ENCODE assay signal across 1 cellular context in genomic region chr21:39183272-39184049, GRCh38.
TF ChIP-seq lines count a peak whose summit lies in the region.

A gene with protein sequence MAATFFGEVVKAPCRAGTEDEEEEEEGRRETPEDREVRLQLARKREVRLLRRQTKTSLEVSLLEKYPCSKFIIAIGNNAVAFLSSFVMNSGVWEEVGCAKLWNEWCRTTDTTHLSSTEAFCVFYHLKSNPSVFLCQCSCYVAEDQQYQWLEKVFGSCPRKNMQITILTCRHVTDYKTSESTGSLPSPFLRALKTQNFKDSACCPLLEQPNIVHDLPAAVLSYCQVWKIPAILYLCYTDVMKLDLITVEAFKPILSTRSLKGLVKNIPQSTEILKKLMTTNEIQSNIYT (minus strand): TSS chr21:39183451. CDS start chr21:39183385, 66 bp downstream.

TF ChIP-seq in HepG2, 621 proteins besides CTCF, POLR2A, EP300 and RAD21 (continued from another document and continues in another):
- TF ChIP-seq, protein P1, sequence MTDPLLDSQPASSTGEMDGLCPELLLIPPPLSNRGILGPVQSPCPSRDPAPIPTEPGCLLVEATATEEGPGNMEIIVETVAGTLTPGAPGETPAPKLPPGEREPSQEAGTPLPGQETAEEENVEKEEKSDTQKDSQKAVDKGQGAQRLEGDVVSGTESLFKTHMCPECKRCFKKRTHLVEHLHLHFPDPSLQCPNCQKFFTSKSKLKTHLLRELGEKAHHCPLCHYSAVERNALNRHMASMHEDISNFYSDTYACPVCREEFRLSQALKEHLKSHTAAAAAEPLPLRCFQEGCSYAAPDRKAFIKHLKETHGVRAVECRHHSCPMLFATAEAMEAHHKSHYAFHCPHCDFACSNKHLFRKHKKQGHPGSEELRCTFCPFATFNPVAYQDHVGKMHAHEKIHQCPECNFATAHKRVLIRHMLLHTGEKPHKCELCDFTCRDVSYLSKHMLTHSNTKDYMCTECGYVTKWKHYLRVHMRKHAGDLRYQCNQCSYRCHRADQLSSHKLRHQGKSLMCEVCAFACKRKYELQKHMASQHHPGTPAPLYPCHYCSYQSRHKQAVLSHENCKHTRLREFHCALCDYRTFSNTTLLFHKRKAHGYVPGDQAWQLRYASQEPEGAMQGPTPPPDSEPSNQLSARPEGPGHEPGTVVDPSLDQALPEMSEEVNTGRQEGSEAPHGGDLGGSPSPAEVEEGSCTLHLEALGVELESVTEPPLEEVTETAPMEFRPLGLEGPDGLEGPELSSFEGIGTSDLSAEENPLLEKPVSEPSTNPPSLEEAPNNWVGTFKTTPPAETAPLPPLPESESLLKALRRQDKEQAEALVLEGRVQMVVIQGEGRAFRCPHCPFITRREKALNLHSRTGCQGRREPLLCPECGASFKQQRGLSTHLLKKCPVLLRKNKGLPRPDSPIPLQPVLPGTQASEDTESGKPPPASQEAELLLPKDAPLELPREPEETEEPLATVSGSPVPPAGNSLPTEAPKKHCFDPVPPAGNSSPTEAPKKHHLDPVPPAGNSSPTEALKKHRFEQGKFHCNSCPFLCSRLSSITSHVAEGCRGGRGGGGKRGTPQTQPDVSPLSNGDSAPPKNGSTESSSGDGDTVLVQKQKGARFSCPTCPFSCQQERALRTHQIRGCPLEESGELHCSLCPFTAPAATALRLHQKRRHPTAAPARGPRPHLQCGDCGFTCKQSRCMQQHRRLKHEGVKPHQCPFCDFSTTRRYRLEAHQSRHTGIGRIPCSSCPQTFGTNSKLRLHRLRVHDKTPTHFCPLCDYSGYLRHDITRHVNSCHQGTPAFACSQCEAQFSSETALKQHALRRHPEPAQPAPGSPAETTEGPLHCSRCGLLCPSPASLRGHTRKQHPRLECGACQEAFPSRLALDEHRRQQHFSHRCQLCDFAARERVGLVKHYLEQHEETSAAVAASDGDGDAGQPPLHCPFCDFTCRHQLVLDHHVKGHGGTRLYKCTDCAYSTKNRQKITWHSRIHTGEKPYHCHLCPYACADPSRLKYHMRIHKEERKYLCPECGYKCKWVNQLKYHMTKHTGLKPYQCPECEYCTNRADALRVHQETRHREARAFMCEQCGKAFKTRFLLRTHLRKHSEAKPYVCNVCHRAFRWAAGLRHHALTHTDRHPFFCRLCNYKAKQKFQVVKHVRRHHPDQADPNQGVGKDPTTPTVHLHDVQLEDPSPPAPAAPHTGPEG (CRISPR knock-in tag; IDR thresholded peaks at IDR 0.05): peak; percentile 43; the same call in 1 of the 2 replicates
- TF ChIP-seq, protein P2, sequence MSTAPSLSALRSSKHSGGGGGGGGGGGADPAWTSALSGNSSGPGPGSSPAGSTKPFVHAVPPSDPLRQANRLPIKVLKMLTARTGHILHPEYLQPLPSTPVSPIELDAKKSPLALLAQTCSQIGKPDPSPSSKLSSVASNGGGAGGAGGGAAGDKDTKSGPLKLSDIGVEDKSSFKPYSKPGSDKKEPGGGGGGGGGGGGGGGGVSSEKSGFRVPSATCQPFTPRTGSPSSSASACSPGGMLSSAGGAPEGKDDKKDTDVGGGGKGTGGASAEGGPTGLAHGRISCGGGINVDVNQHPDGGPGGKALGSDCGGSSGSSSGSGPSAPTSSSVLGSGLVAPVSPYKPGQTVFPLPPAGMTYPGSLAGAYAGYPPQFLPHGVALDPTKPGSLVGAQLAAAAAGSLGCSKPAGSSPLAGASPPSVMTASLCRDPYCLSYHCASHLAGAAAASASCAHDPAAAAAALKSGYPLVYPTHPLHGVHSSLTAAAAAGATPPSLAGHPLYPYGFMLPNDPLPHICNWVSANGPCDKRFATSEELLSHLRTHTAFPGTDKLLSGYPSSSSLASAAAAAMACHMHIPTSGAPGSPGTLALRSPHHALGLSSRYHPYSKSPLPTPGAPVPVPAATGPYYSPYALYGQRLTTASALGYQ (CRISPR knock-in tag; IDR thresholded peaks at IDR 0.05): 0 out of 2 replicates have a peak, but pooled peaks have one; percentile 16
- TF ChIP-seq ZSCAN25 (CRISPR knock-in tag; IDR thresholded peaks at IDR 0.05) (peak; percentile 83; the same call in 1 of the 2 replicates), ZNF280B (CRISPR knock-in tag; IDR thresholded peaks at IDR 0.05; ENCODE audit: borderline replicate concordance) (0 out of 2 replicates have a peak, but pooled peaks have one; percentile 14), GTF3A (CRISPR knock-in tag; conservative IDR thresholded peaks at IDR 0.05) (0 out of 2 replicates have a peak, but pooled peaks have one; percentile 25), BCL3 (CRISPR knock-in tag; IDR thresholded peaks at IDR 0.05) (no peak), TBL1XR1 (IDR thresholded peaks at IDR 0.05; ENCODE audit: borderline replicate concordance, low read length, partially characterized antibody) (peak; percentile 23), ELF4 (CRISPR knock-in tag; IDR thresholded peaks at IDR 0.05; ENCODE audit: borderline replicate concordance) (no peak; the same call in 1 of the 2 replicates), PAWR (CRISPR knock-in tag; IDR thresholded peaks at IDR 0.05; ENCODE audit: borderline replicate concordance) (0 out of 2 replicates have a peak, but pooled peaks have one; percentile 82), EHMT2 (IDR thresholded peaks at IDR 0.05; ENCODE audit: borderline replicate concordance, low read depth, low read length) (no peak), CREM (IDR thresholded peaks at IDR 0.05) (no peak), CREM (CRISPR knock-in tag; IDR thresholded peaks at IDR 0.05) (no peak), POLR2AphosphoS2 (IDR thresholded peaks at IDR 0.05; ENCODE audit: low read depth, low read length) (0 out of 2 replicates have a peak, but pooled peaks have one; percentile 93), ZNF775 (CRISPR knock-in tag; IDR thresholded peaks at IDR 0.05; ENCODE audit: borderline replicate concordance) (0 out of 2 replicates have a peak, but pooled peaks have one; percentile 48), ZNF251 (CRISPR knock-in tag; IDR thresholded peaks at IDR 0.05) (0 out of 2 replicates have a peak, but pooled peaks have one; percentile 92), NFKB2 (CRISPR knock-in tag; IDR thresholded peaks at IDR 0.05; ENCODE audit: borderline replicate concordance) (no peak), DPF2 (CRISPR knock-in tag; IDR thresholded peaks at IDR 0.05; ENCODE audit: borderline replicate concordance, low read depth) (peak; percentile 59; the same call in 1 of the 2 replicates), THAP11 (CRISPR knock-in tag; IDR thresholded peaks at IDR 0.05) (peak; percentile 67), SP5 (CRISPR knock-in tag; IDR thresholded peaks at IDR 0.05; ENCODE audit: borderline replicate concordance, low read depth) (peak; percentile 41), TARDBP (CRISPR knock-in tag; IDR thresholded peaks at IDR 0.05) (peak; percentile 20; the same call in 1 of the 2 replicates), YEATS4 (CRISPR knock-in tag; IDR thresholded peaks at IDR 0.05; ENCODE audit: borderline replicate concordance) (peak; percentile 91), FOXK1 (CRISPR knock-in tag; IDR thresholded peaks at IDR 0.05; ENCODE audit: borderline replicate concordance, low read depth) (peak; percentile 81; the same call in 1 of the 2 replicates), ZFAT (CRISPR knock-in tag; conservative IDR thresholded peaks at IDR 0.05) (no peak), GZF1 (CRISPR knock-in tag; IDR thresholded peaks at IDR 0.05) (0 out of 2 replicates have a peak, but pooled peaks have one; percentile 83), JUND (CRISPR knock-in tag; IDR thresholded peaks at IDR 0.05) (0 out of 2 replicates have a peak, but pooled peaks have one; percentile 58), STAT5B (CRISPR knock-in tag; IDR thresholded peaks at IDR 0.05) (0 out of 2 replicates have a peak, but pooled peaks have one; percentile 55), FLYWCH1 (CRISPR knock-in tag; IDR thresholded peaks at IDR 0.05) (no peak), ZNF224 (CRISPR knock-in tag; IDR thresholded peaks at IDR 0.05) (no peak), TGIF2 (CRISPR knock-in tag; IDR thresholded peaks at IDR 0.05) (no peak), ZBTB39 (CRISPR knock-in tag; IDR thresholded peaks at IDR 0.05) (peak; percentile 59; the same call in 1 of the 2 replicates), ZSCAN9 (CRISPR knock-in tag; IDR thresholded peaks at IDR 0.05; ENCODE audit: borderline replicate concordance) (peak; percentile 93), KDM1A (CRISPR knock-in tag; IDR thresholded peaks at IDR 0.05) (peak; percentile 21; the same call in 1 of the 2 replicates), PRPF4 (IDR thresholded peaks at IDR 0.05; ENCODE audit: low read depth, low read length, poor library complexity, severe bottlenecking) (peak; percentile 51)
- TF ChIP-seq, protein P3, sequence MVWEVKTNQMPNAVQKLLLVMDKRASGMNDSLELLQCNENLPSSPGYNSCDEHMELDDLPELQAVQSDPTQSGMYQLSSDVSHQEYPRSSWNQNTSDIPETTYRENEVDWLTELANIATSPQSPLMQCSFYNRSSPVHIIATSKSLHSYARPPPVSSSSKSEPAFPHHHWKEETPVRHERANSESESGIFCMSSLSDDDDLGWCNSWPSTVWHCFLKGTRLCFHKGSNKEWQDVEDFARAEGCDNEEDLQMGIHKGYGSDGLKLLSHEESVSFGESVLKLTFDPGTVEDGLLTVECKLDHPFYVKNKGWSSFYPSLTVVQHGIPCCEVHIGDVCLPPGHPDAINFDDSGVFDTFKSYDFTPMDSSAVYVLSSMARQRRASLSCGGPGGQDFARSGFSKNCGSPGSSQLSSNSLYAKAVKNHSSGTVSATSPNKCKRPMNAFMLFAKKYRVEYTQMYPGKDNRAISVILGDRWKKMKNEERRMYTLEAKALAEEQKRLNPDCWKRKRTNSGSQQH (CRISPR knock-in tag; IDR thresholded peaks at IDR 0.05; ENCODE audit: low read depth): peak; percentile 38; the same call in 1 of the 2 replicates
- TF ChIP-seq, protein P4, sequence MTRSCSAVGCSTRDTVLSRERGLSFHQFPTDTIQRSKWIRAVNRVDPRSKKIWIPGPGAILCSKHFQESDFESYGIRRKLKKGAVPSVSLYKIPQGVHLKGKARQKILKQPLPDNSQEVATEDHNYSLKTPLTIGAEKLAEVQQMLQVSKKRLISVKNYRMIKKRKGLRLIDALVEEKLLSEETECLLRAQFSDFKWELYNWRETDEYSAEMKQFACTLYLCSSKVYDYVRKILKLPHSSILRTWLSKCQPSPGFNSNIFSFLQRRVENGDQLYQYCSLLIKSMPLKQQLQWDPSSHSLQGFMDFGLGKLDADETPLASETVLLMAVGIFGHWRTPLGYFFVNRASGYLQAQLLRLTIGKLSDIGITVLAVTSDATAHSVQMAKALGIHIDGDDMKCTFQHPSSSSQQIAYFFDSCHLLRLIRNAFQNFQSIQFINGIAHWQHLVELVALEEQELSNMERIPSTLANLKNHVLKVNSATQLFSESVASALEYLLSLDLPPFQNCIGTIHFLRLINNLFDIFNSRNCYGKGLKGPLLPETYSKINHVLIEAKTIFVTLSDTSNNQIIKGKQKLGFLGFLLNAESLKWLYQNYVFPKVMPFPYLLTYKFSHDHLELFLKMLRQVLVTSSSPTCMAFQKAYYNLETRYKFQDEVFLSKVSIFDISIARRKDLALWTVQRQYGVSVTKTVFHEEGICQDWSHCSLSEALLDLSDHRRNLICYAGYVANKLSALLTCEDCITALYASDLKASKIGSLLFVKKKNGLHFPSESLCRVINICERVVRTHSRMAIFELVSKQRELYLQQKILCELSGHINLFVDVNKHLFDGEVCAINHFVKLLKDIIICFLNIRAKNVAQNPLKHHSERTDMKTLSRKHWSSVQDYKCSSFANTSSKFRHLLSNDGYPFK (CRISPR knock-in tag; IDR thresholded peaks at IDR 0.05; ENCODE audit: borderline replicate concordance): 0 out of 2 replicates have a peak, but pooled peaks have one; percentile 16
- TF ChIP-seq, protein P5, sequence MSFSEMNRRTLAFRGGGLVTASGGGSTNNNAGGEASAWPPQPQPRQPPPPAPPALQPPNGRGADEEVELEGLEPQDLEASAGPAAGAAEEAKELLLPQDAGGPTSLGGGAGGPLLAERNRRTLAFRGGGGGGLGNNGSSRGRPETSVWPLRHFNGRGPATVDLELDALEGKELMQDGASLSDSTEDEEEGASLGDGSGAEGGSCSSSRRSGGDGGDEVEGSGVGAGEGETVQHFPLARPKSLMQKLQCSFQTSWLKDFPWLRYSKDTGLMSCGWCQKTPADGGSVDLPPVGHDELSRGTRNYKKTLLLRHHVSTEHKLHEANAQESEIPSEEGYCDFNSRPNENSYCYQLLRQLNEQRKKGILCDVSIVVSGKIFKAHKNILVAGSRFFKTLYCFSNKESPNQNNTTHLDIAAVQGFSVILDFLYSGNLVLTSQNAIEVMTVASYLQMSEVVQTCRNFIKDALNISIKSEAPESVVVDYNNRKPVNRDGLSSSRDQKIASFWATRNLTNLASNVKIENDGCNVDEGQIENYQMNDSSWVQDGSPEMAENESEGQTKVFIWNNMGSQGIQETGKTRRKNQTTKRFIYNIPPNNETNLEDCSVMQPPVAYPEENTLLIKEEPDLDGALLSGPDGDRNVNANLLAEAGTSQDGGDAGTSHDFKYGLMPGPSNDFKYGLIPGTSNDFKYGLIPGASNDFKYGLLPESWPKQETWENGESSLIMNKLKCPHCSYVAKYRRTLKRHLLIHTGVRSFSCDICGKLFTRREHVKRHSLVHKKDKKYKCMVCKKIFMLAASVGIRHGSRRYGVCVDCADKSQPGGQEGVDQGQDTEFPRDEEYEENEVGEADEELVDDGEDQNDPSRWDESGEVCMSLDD (CRISPR knock-in tag; IDR thresholded peaks at IDR 0.05; ENCODE audit: borderline replicate concordance): peak; percentile 73; the same call in 1 of the 2 replicates
